In genomic region chr17:61407211-61407911, GRCh38 we compare ENCODE assay signal across 16 cellular contexts. TPM values are rescaled to one million over a fixed set of nuclear protein-coding genes. Genes with fewer than 3 reads are reported as not detected.
DNase-seq lines count a peak whose midpoint lies in the region; FAIRE-seq and TF ChIP-seq lines count a peak whose summit lies in the region.
"Had no signal": no experiment of that assay in that cellular context is flagged by ENCODE, and none has a peak within 500 bp of the region (broad histone marks: within the 10 kb centered on the region; RNA-seq: fewer than 3 reads in every experiment).

No MANE protein-coding gene starts in this region.

- H3K9ac ChIP-seq in kidney (ENCODE audit: low read length in 2 of 2), result peak overlapping the region; percentile 35 to 60

- CTCF ChIA-PET in A673 (lab: Charles Lee) (interaction anchor here (0.6 kb wide), 1 partner anchor 686 kb away, joined by 3 read pairs; no protein-coding TSS in a partner anchor), Caco-2 (lab: Charles Lee) (no interaction called here)

- H3K9me3 ChIP-seq in ascending aorta (no peaks in the 10 kb centered on the region), kidney (ENCODE audit: control insufficient read depth in 1 of 2, low read length in 2 of 2) (no peaks in the 10 kb centered on the region), testis (no peaks in the 10 kb centered on the region), A673 (ENCODE audit: low read depth, low read length, poor library complexity, severe bottlenecking) (no peaks in the 10 kb centered on the region), Caco-2 (no peaks in the 10 kb centered on the region)

- peaks cover 40% of the 10 kb centered on the region for H3K36me3 Mint-ChIP-seq in HFFc6 (ENCODE audit: low read depth)
- H3K36me3 Mint-ChIP-seq in Caco-2 (ENCODE audit: insufficient read depth, unreplicated experiment), result peaks cover 17% of the 10 kb centered on the region
- H3K36me3 Mint-ChIP-seq: CD8-positive, alpha-beta T cell had no signal

- H3K4me1 Mint-ChIP-seq in HFFc6 (ENCODE audit: low read depth), result peaks cover 59% of the 10 kb centered on the region
- no peaks in the 10 kb centered on the region for H3K4me1 Mint-ChIP-seq in Caco-2 (ENCODE audit: low read depth, unreplicated experiment)

- intact Hi-C loops in ascending aorta (cut with DNase I) (loop anchor here (5.0 kb wide), 1 partner anchor 405 kb away; no protein-coding TSS in a partner anchor), kidney (cut with DNase I) (no loop called here), testis (cut with DNase I; ENCODE audit: low total_unique reads) (loop anchor here (10.0 kb wide), 1 partner anchor 153 kb away; no protein-coding TSS in a partner anchor), A673 (cut with micrococcal nuclease; ENCODE audit: unreplicated experiment) (no loop called here), Caco-2 (cut with micrococcal nuclease; ENCODE audit: unreplicated experiment) (no loop called here)

- H3K27ac ChIP-seq in ascending aorta (peak overlapping the region; percentile 10 to 32), kidney (ENCODE audit: low read depth in 2 of 2, low read length in 2 of 2) (peak overlapping the region; percentile 81 to 90), testis (peak overlapping the region; percentile 68 to 95), A673 (ENCODE audit: low read depth, low read length, poor library complexity, severe bottlenecking) (no peak overlapping the region)

- FAIRE-seq in kidney (lab: Jason Lieb, UNC), result no peak
- FAIRE-seq: TTC549 had no signal

- WGBS in testis, 2 donors, result 44 to 46% methylated on average over 6 of the region's 6 CpGs

- H3K27me3 ChIP-seq in ascending aorta (no peaks in the 10 kb centered on the region), testis (no peaks in the 10 kb centered on the region), A673 (replicated peaks; ENCODE audit: insufficient read depth, low read depth, low read length, poor library complexity) (peaks cover 68% of the 10 kb centered on the region), Caco-2 (replicated peaks; ENCODE audit: control insufficient read depth, insufficient read depth, low read length) (no peaks in the 10 kb centered on the region)

- H3K4me1 ChIP-seq in ascending aorta, result peaks cover 0 to 35% of the 10 kb centered on the region in 2 donors
- H3K4me1 ChIP-seq in kidney (ENCODE audit: control insufficient read depth in 1 of 2, insufficient read depth in 1 of 2, low read depth in 1 of 2, low read length in 2 of 2), result peaks cover 8 to 30% of the 10 kb centered on the region in 2 donors
- peaks cover 19% of the 10 kb centered on the region for H3K4me1 ChIP-seq in testis
- H3K4me1 ChIP-seq in A673 (ENCODE audit: insufficient read depth, low read length, poor library complexity, severe bottlenecking), result peaks cover 29% of the 10 kb centered on the region
- no peaks in the 10 kb centered on the region for H3K4me1 ChIP-seq in Caco-2

- H3K36me3 ChIP-seq in ascending aorta, result peaks cover 14 to 31% of the 10 kb centered on the region in 2 donors
- peaks cover 7 to 17% of the 10 kb centered on the region in 2 donors for H3K36me3 ChIP-seq in kidney (ENCODE audit: control insufficient read depth in 1 of 2, insufficient read depth in 2 of 2, low read length in 2 of 2)
- no peaks in the 10 kb centered on the region for H3K36me3 ChIP-seq in testis (ENCODE audit: low read depth, missing control alignments)
- H3K36me3 ChIP-seq in A673 (ENCODE audit: insufficient read depth, low read length, poor library complexity, severe bottlenecking), result no peaks in the 10 kb centered on the region
- no peaks in the 10 kb centered on the region for H3K36me3 ChIP-seq in Caco-2 (ENCODE audit: control insufficient read depth, insufficient read depth, low read length)

- POLR2A ChIA-PET in A673 (lab: Charles Lee; ENCODE audit: low non-redundant PET), result no interaction called here
- POLR2A ChIA-PET in Caco-2 (lab: Charles Lee), result no interaction called here

- peak overlapping the region; percentile 93 for H3K27ac Mint-ChIP-seq in HFFc6
- no peak overlapping the region for H3K27ac Mint-ChIP-seq in Caco-2 (ENCODE audit: unreplicated experiment)
- H3K27ac Mint-ChIP-seq: CD8-positive, alpha-beta T cell had no signal

- peaks cover 20% of the 10 kb centered on the region for H3K27me3 Mint-ChIP-seq in HFFc6 (ENCODE audit: insufficient read depth)
- H3K27me3 Mint-ChIP-seq in Caco-2 (ENCODE audit: insufficient read depth, unreplicated experiment), result no peaks in the 10 kb centered on the region

- TF ChIP-seq POLR2A in testis (IDR thresholded peaks at IDR 0.05), result no peak

- no TSS peak for BruUV-seq in A673 (replicated peaks; lab: Mats Ljungman, UMichigan)
- BruUV-seq in Caco-2 (replicated peaks; lab: Mats Ljungman, UMichigan), result no TSS peak

- H3K4me3 ChIP-seq in ascending aorta (no peak overlapping the region), kidney (ENCODE audit: low read length in 2 of 2) (peak overlapping the region in 1 of 2 donors; percentile 87), testis (no peak overlapping the region), A673 (ENCODE audit: low read depth, low read length, poor library complexity, severe bottlenecking) (no peak overlapping the region), Caco-2 (ENCODE audit: low read depth, low read length) (no peak overlapping the region)

- H3K9me3 Mint-ChIP-seq in HFFc6 (no peaks in the 10 kb centered on the region), Caco-2 (ENCODE audit: unreplicated experiment) (no peaks in the 10 kb centered on the region)
- H3K9me3 Mint-ChIP-seq: CD8-positive, alpha-beta T cell had no signal

- TF ChIP-seq CTCF in HFFc6 (IDR thresholded peaks at IDR 0.05) (no peak), ascending aorta (IDR thresholded peaks at IDR 0.05) (no peak), kidney (IDR thresholded peaks at IDR 0.05; ENCODE audit: borderline replicate concordance, extremely low read depth, insufficient read depth) (no peak), testis (IDR thresholded peaks at IDR 0.05) (no peak), A673 (conservative IDR thresholded peaks at IDR 0.05; ENCODE audit: low read depth, low read length) (no peak), Caco-2 (IDR thresholded peaks at IDR 0.05; ENCODE audit: insufficient read depth in 1 of 2, low read depth in 1 of 2, low read length in 1 of 2, severe bottlenecking in 1 of 2, unreplicated experiment in 1 of 2) (no peak)

- H3K4me3 Mint-ChIP-seq in HFFc6 (peak overlapping the region; percentile 84), Caco-2 (ENCODE audit: unreplicated experiment) (no peak overlapping the region)

- DNase-seq in HFFc6 (no peak), ascending aorta (ENCODE audit: low spot score in 2 of 2) (peak; percentile 5 to 58), kidney (peak; percentile 43), testis (no peak), middle frontal gyrus (ENCODE audit: extremely low spot score, low spot score) (no peak), A673 (ENCODE audit: low spot score) (no peak), SKM-1 (lab: John Stamatoyannopoulos, UW; ENCODE audit: unreplicated experiment) (no peak), Caco-2 (no peak)
- DNase-seq: CD8-positive, alpha-beta T cell; effector CD4-positive, alpha-beta T cell; GF-D8; HCEC 1CT; NCI-H1417; NCI-H526; stimulated activated naive CD8-positive, alpha-beta T cell treated with anti-CD3 and anti-CD28 coated beads, Interleukin-15, Interleukin-2, amounts not matched to agents 100 U/mL and 50 U/mL, for 24 hours had no signal

RNA-seq across cellular contexts. Expression of gene TBX2, which starts 7.7 kb away (rescaled TPM):
- 10 to 100 TPM; 42.3 to 71.4 (median 67.3) TPM for total RNA-seq in HFFc6 (2021; fragmentation: NEBNext Ultra II Directional; extraction: Animal tissue kit (Norgen Biotek cat#: 25700))
- 100 TPM for total RNA-seq in ascending aorta
- total RNA-seq in kidney, result 66.4 TPM
- polyA plus RNA-seq in kidney (ENCODE audit: insufficient read depth, low read depth, low replicate concordance), result 122 TPM
- total RNA-seq in testis, result 10 to 100 TPM; 20.1 to 29.6 TPM
- polyA plus RNA-seq in testis (ENCODE audit: insufficient read depth, low read depth, low replicate concordance), result 14.8 TPM
- total RNA-seq in A673 (2021), result not detected in 2 replicates
- total RNA-seq in Caco-2 (2022), result 8.9 and 11.5 TPM in 2 replicates
- total RNA-seq: CD8-positive, alpha-beta T cell had no signal

RNA-seq across cellular contexts. Expression of gene TBX4, which starts 44.9 kb away (rescaled TPM):
- under 1 TPM in 3 of 6 experiments, not detected in 3; 0.11 to 0.26 (median 0.18) TPM for total RNA-seq in HFFc6 (2021; fragmentation: NEBNext Ultra II Directional; extraction: Animal tissue kit (Norgen Biotek cat#: 25700))
- not detected for total RNA-seq in ascending aorta
- not detected for total RNA-seq in kidney
- polyA plus RNA-seq in kidney (ENCODE audit: insufficient read depth, low read depth, low replicate concordance), result not detected
- 1 to 10 TPM; 1.5 to 1.7 TPM for total RNA-seq in testis
- 3.2 TPM for polyA plus RNA-seq in testis (ENCODE audit: insufficient read depth, low read depth, low replicate concordance)
- total RNA-seq in A673 (2021), result not detected in 2 replicates
- total RNA-seq in Caco-2 (2022), result 2.5 TPM in 2 replicates
- total RNA-seq: CD8-positive, alpha-beta T cell had no signal

Comparison
In these comparisons a context has a peak if more than half of its experiments do, and no peak if none do; other contexts are left out.
1. DNase-seq: peak in ascending aorta (2 of 2) and kidney (single experiment); none in HFFc6 (single experiment), testis (single experiment), middle frontal gyrus (single experiment), A673 (single experiment), SKM-1 (single experiment) and Caco-2 (0 of 2).
2. intact Hi-C loops: an anchor here in ascending aorta (5.0 kb wide) and testis (10.0 kb wide); none called in kidney, A673 and Caco-2.